Comparison of ENCODE assay signal across 28 cellular contexts in genomic region chr7:131143869-131144268, GRCh38.
"Had no signal": no experiment of that assay in that cellular context is flagged by ENCODE, and none has a peak within 500 bp of the region (broad histone marks: within the 10 kb centered on the region; RNA-seq: fewer than 3 reads in every experiment).

No MANE protein-coding gene starts in this region.

- H3K4me3 Mint-ChIP-seq: stimulated activated effector memory CD8-positive, alpha-beta T cell treated with anti-CD3 and anti-CD28 coated beads, Interleukin-12 subunit alpha, Interleukin-12 subunit beta, amount 100 ng/mL, for 72 hours; stimulated activated memory B cell treated with anti-CD40 and anti-IgM and Interleukin-4, amounts not matched to agents 10 μg/mL and 1 μg/mL and 100 μg/mL, for 72 hours; stimulated activated naive B cell treated with anti-CD40 and anti-IgM and Interleukin-4, amounts not matched to agents 10 μg/mL and 1 μg/mL and 100 μg/mL, for 72 hours; stimulated activated naive CD8-positive, alpha-beta T cell treated with anti-CD3 and anti-CD28 coated beads, Interleukin-15, amount 100 ng/mL, for 72 hours; stimulated activated naive CD8-positive, alpha-beta T cell treated with anti-CD3 and anti-CD28 coated beads, Interleukin-15, Interleukin-2, amounts not matched to agents 100 ng/mL and 50 ng/mL, for 24 hours; type B pancreatic cell had no signal

- H3K27ac ChIP-seq: stomach, suprapubic skin, testis, thoracic aorta, thyroid gland, tibial artery, tibial nerve, transverse colon, upper lobe of left lung, upper lobe of right lung, uterus, vagina had no signal

- DNase-seq: stimulated activated CD4-positive, alpha-beta T cell treated with anti-CD3 and anti-CD28 coated beads, Interleukin-2, amount 100 ng/mL, for 48 hours; stimulated activated CD4-positive, alpha-beta T cell treated with anti-CD3 and anti-CD28 coated beads, Interleukin-4, amount 100 ng/mL, for 1 hour; stimulated activated CD4-positive, alpha-beta T cell treated with anti-CD3 and anti-CD28 coated beads, Interleukin-4, amount 100 ng/mL, for 24 hours; stimulated activated CD4-positive, alpha-beta T cell treated with anti-CD3 and anti-CD28 coated beads, Interleukin-4, amount 100 ng/mL, for 4 hours; stimulated activated CD8-positive, alpha-beta memory T cell treated with anti-CD3 and anti-CD28 coated beads, Interleukin-4, amount 100 ng/mL, for 48 hours; stimulated activated naive B cell treated with anti-CD40 and anti-IgM and Interleukin-4, amounts not matched to agents 10 μg/mL and 1 μg/mL and 100 μg/mL, for 72 hours; stimulated activated naive CD4-positive, alpha-beta T cell; stimulated activated naive CD4-positive, alpha-beta T cell treated with Interleukin-2 at 50 U/mL for 16 hours; stimulated activated naive CD8-positive, alpha-beta T cell treated with anti-CD3 and anti-CD28 coated beads, Interleukin-15, amount 100 ng/mL, for 72 hours; stimulated activated naive CD8-positive, alpha-beta T cell treated with anti-CD3 and anti-CD28 coated beads, Interleukin-15, Interleukin-2, amounts not matched to agents 100 U/mL and 50 U/mL, for 24 hours; stomach; substantia nigra; testis; thyroid gland; tibial artery; transverse colon; upper lobe of left lung; upper lobe of right lung; uterus had no signal

- FAIRE-seq: urothelium cell line had no signal

- H3K4me1 Mint-ChIP-seq: stimulated activated effector memory CD8-positive, alpha-beta T cell treated with anti-CD3 and anti-CD28 coated beads, Interleukin-12 subunit alpha, Interleukin-12 subunit beta, amount 100 ng/mL, for 72 hours; stimulated activated naive CD8-positive, alpha-beta T cell treated with anti-CD3 and anti-CD28 coated beads, Interleukin-15, amount 100 ng/mL, for 72 hours had no signal

- H3K9me3 ChIP-seq: stomach, suprapubic skin, testis, thoracic aorta, thyroid gland, tibial artery, tibial nerve, transverse colon, upper lobe of left lung, upper lobe of right lung, uterus, vagina had no signal

- H3K36me3 Mint-ChIP-seq: stimulated activated effector memory CD8-positive, alpha-beta T cell treated with anti-CD3 and anti-CD28 coated beads, Interleukin-12 subunit alpha, Interleukin-12 subunit beta, amount 100 ng/mL, for 72 hours; stimulated activated memory B cell treated with anti-CD40 and anti-IgM and Interleukin-4, amounts not matched to agents 10 μg/mL and 1 μg/mL and 100 μg/mL, for 72 hours; stimulated activated naive B cell treated with anti-CD40 and anti-IgM and Interleukin-4, amounts not matched to agents 10 μg/mL and 1 μg/mL and 100 μg/mL, for 72 hours; type B pancreatic cell had no signal

- H3K4me3 ChIP-seq: stomach, suprapubic skin, testis, thoracic aorta, thyroid gland, tibial artery, tibial nerve, transverse colon, upper lobe of left lung, upper lobe of right lung, uterus, vagina had no signal

- H3K27me3 ChIP-seq: stomach, suprapubic skin, testis, thyroid gland, tibial artery, tibial nerve, transverse colon, upper lobe of left lung, upper lobe of right lung, uterus, vagina had no signal

- H3K27me3 Mint-ChIP-seq: stimulated activated memory B cell treated with anti-CD40 and anti-IgM and Interleukin-4, amounts not matched to agents 10 μg/mL and 1 μg/mL and 100 μg/mL, for 72 hours; stimulated activated naive B cell treated with anti-CD40 and anti-IgM and Interleukin-4, amounts not matched to agents 10 μg/mL and 1 μg/mL and 100 μg/mL, for 72 hours; stimulated activated naive CD8-positive, alpha-beta T cell treated with anti-CD3 and anti-CD28 coated beads, Interleukin-15, amount 100 ng/mL, for 72 hours; stimulated activated naive CD8-positive, alpha-beta T cell treated with anti-CD3 and anti-CD28 coated beads, Interleukin-15, Interleukin-2, amounts not matched to agents 100 ng/mL and 50 ng/mL, for 24 hours; type B pancreatic cell had no signal

- H3K36me3 ChIP-seq: stomach, suprapubic skin, thoracic aorta, thyroid gland, tibial artery, tibial nerve, transverse colon, upper lobe of left lung, upper lobe of right lung, uterus, vagina had no signal

- H3K27ac Mint-ChIP-seq: stimulated activated effector memory CD8-positive, alpha-beta T cell treated with anti-CD3 and anti-CD28 coated beads, Interleukin-12 subunit alpha, Interleukin-12 subunit beta, amount 100 ng/mL, for 72 hours; stimulated activated memory B cell treated with anti-CD40 and anti-IgM and Interleukin-4, amounts not matched to agents 10 μg/mL and 1 μg/mL and 100 μg/mL, for 72 hours; stimulated activated naive B cell treated with anti-CD40 and anti-IgM and Interleukin-4, amounts not matched to agents 10 μg/mL and 1 μg/mL and 100 μg/mL, for 72 hours; stimulated activated naive CD8-positive, alpha-beta T cell treated with anti-CD3 and anti-CD28 coated beads, Interleukin-15, amount 100 ng/mL, for 72 hours; stimulated activated naive CD8-positive, alpha-beta T cell treated with anti-CD3 and anti-CD28 coated beads, Interleukin-15, Interleukin-2, amounts not matched to agents 100 ng/mL and 50 ng/mL, for 24 hours; type B pancreatic cell had no signal

- H3K4me1 ChIP-seq: stomach, suprapubic skin, testis, tibial artery, tibial nerve, transverse colon, upper lobe of left lung, upper lobe of right lung, uterus, vagina had no signal

- ATAC-seq: stimulated activated effector memory CD8-positive, alpha-beta T cell treated with anti-CD3 and anti-CD28 coated beads, Interleukin-12 subunit alpha, Interleukin-12 subunit beta, amount 100 ng/mL, for 72 hours; stimulated activated memory B cell treated with anti-CD40 and anti-IgM and Interleukin-4, amounts not matched to agents 10 μg/mL and 1 μg/mL and 100 μg/mL, for 72 hours; stimulated activated naive B cell treated with anti-CD40 and anti-IgM and Interleukin-4, amounts not matched to agents 10 μg/mL and 1 μg/mL and 100 μg/mL, for 72 hours; stimulated activated naive CD8-positive, alpha-beta T cell treated with anti-CD3 and anti-CD28 coated beads, Interleukin-15, amount 100 ng/mL, for 72 hours; stimulated activated naive CD8-positive, alpha-beta T cell treated with anti-CD3 and anti-CD28 coated beads, Interleukin-15, Interleukin-2, amounts not matched to agents 100 U/mL and 50 U/mL, for 24 hours; upper lobe of right lung had no signal

- H3K9me3 Mint-ChIP-seq: stimulated activated effector memory CD8-positive, alpha-beta T cell treated with anti-CD3 and anti-CD28 coated beads, Interleukin-12 subunit alpha, Interleukin-12 subunit beta, amount 100 ng/mL, for 72 hours; stimulated activated memory B cell treated with anti-CD40 and anti-IgM and Interleukin-4, amounts not matched to agents 10 μg/mL and 1 μg/mL and 100 μg/mL, for 72 hours; stimulated activated naive B cell treated with anti-CD40 and anti-IgM and Interleukin-4, amounts not matched to agents 10 μg/mL and 1 μg/mL and 100 μg/mL, for 72 hours; stimulated activated naive CD8-positive, alpha-beta T cell treated with anti-CD3 and anti-CD28 coated beads, Interleukin-15, amount 100 ng/mL, for 72 hours; stimulated activated naive CD8-positive, alpha-beta T cell treated with anti-CD3 and anti-CD28 coated beads, Interleukin-15, Interleukin-2, amounts not matched to agents 100 ng/mL and 50 ng/mL, for 24 hours had no signal
